Comparison of ENCODE assay signal across 1 cellular context in genomic region chr14:30756594-30756993, GRCh38.
TF ChIP-seq lines count a peak whose summit lies in the region.

No MANE protein-coding gene starts in this region.

TF ChIP-seq in GM23338, 12 proteins besides CTCF, POLR2A, EP300 and RAD21 (continued from another document):
- no peak for TF ChIP-seq ZNF462 (CRISPR knock-in tag; IDR thresholded peaks at IDR 0.05)
- no peak for TF ChIP-seq JUNB (IDR thresholded peaks at IDR 0.05; ENCODE audit: unreplicated experiment)
- TF ChIP-seq EZH2 (IDR thresholded peaks at IDR 0.05; ENCODE audit: low read depth, unreplicated experiment): no peak
- no peak for TF ChIP-seq REST (IDR thresholded peaks at IDR 0.05; ENCODE audit: unreplicated experiment)
- no peak for TF ChIP-seq NANOG (IDR thresholded peaks at IDR 0.05; ENCODE audit: borderline replicate concordance)
